Comparison of ENCODE assay signal across 1 cellular context in genomic region chr19:35716985-35717664, GRCh38.
A peak's percentile ranks its signal among the peaks of the same experiment; 100 is the strongest.
TF ChIP-seq lines count a peak whose summit lies in the region.

No MANE protein-coding gene starts in this region.

TF ChIP-seq in HepG2, 621 proteins besides CTCF, POLR2A, EP300 and RAD21 (continued from another document and continues in another):
- peak; percentile 74; the same call in 1 of the 2 replicates for TF ChIP-seq SNAPC4 (CRISPR knock-in tag; IDR thresholded peaks at IDR 0.05)
- TF ChIP-seq ZNF790 (CRISPR knock-in tag; IDR thresholded peaks at IDR 0.05; ENCODE audit: borderline replicate concordance): peak; percentile 72; the same call in 1 of the 2 replicates
- TF ChIP-seq ZBTB26 (CRISPR knock-in tag; IDR thresholded peaks at IDR 0.05; ENCODE audit: borderline replicate concordance): 0 out of 2 replicates have a peak, but pooled peaks have one; percentile 4
- peak; percentile 80 for TF ChIP-seq SAP130 (CRISPR knock-in tag; IDR thresholded peaks at IDR 0.05; ENCODE audit: low read depth)
- no peak for TF ChIP-seq ZC3H4 (CRISPR knock-in tag; IDR thresholded peaks at IDR 0.05; ENCODE audit: borderline replicate concordance)
- peak; percentile 61; the same call in 1 of the 2 replicates for TF ChIP-seq GABPA (IDR thresholded peaks at IDR 0.05; ENCODE audit: low read depth, low read length)
- TF ChIP-seq GABPA (CRISPR knock-in tag; IDR thresholded peaks at IDR 0.05; ENCODE audit: low read depth): peak; percentile 88
- TF ChIP-seq SNRNP70 (IDR thresholded peaks at IDR 0.05; ENCODE audit: low read depth, low read length): no peak
- peak; percentile 91 for TF ChIP-seq GMEB1 (CRISPR knock-in tag; IDR thresholded peaks at IDR 0.05; ENCODE audit: borderline replicate concordance)
- peak; percentile 93 for TF ChIP-seq NR2C2 (CRISPR knock-in tag; IDR thresholded peaks at IDR 0.05; ENCODE audit: borderline replicate concordance)
- peak; percentile 3; the same call in 1 of the 2 replicates for TF ChIP-seq ZNF891 (CRISPR knock-in tag; IDR thresholded peaks at IDR 0.05)
- TF ChIP-seq ZMYM3 (CRISPR knock-in tag; IDR thresholded peaks at IDR 0.05): no peak
- peak; percentile 40 for TF ChIP-seq ZNF18 (CRISPR knock-in tag; IDR thresholded peaks at IDR 0.05; ENCODE audit: insufficient replicate concordance)
- TF ChIP-seq ZNF337 (CRISPR knock-in tag; IDR thresholded peaks at IDR 0.05; ENCODE audit: borderline replicate concordance, low read depth): no peak
- no peak; the same call in 1 of the 2 replicates for TF ChIP-seq ZNF256 (CRISPR knock-in tag; conservative IDR thresholded peaks at IDR 0.05)
- TF ChIP-seq ZNF512 (CRISPR knock-in tag; IDR thresholded peaks at IDR 0.05): no peak
- peak; percentile 54 for TF ChIP-seq PHF20 (CRISPR knock-in tag; IDR thresholded peaks at IDR 0.05)
- TF ChIP-seq SP4 (CRISPR knock-in tag; IDR thresholded peaks at IDR 0.05): peak; percentile 80
- peak; percentile 49; the same call in 1 of the 2 replicates for TF ChIP-seq YEATS4 (CRISPR knock-in tag; IDR thresholded peaks at IDR 0.05; ENCODE audit: borderline replicate concordance)
- TF ChIP-seq ZBTB39 (CRISPR knock-in tag; IDR thresholded peaks at IDR 0.05): no peak
- peak; percentile 81; the same call in 1 of the 2 replicates for TF ChIP-seq ZNF546 (CRISPR knock-in tag; conservative IDR thresholded peaks at IDR 0.05)
- TF ChIP-seq E2F2 (CRISPR knock-in tag; IDR thresholded peaks at IDR 0.05; ENCODE audit: borderline replicate concordance): no peak
- no peak; the same call in none of the 2 replicates for TF ChIP-seq ZBTB43 (CRISPR knock-in tag; conservative IDR thresholded peaks at IDR 0.05)
- TF ChIP-seq ZFP62 (CRISPR knock-in tag; IDR thresholded peaks at IDR 0.05): 0 out of 2 replicates have a peak, but pooled peaks have one; percentile 78
- TF ChIP-seq HNF4G (IDR thresholded peaks at IDR 0.05; ENCODE audit: borderline replicate concordance, low read depth, low read length): no peak
- TF ChIP-seq HNF4G (CRISPR knock-in tag; IDR thresholded peaks at IDR 0.05; ENCODE audit: borderline replicate concordance, low read depth): no peak
- TF ChIP-seq ZMAT3 (CRISPR knock-in tag; conservative IDR thresholded peaks at IDR 0.05): no peak
- TF ChIP-seq ZNF501 (CRISPR knock-in tag; IDR thresholded peaks at IDR 0.05): peak; percentile 86; the same call in 1 of the 2 replicates
- TF ChIP-seq JUND (CRISPR knock-in tag; IDR thresholded peaks at IDR 0.05): peak; percentile 20; the same call in 1 of the 2 replicates
- TF ChIP-seq ATF7-NPFF (CRISPR knock-in tag; IDR thresholded peaks at IDR 0.05; ENCODE audit: low read depth): 0 out of 2 replicates have a peak, but pooled peaks have one; percentile 50
- no peak for TF ChIP-seq ZFP36L1 (CRISPR knock-in tag; IDR thresholded peaks at IDR 0.05)
- no peak for TF ChIP-seq MTF2 (CRISPR knock-in tag; IDR thresholded peaks at IDR 0.05; ENCODE audit: borderline replicate concordance)
- TF ChIP-seq ZNF547 (CRISPR knock-in tag; IDR thresholded peaks at IDR 0.05): no peak
- TF ChIP-seq ZBTB10 (CRISPR knock-in tag; IDR thresholded peaks at IDR 0.05; ENCODE audit: borderline replicate concordance): peak; percentile 71; the same call in 1 of the 2 replicates
- TF ChIP-seq ZNF773 (CRISPR knock-in tag; IDR thresholded peaks at IDR 0.05; ENCODE audit: borderline replicate concordance): no peak
- TF ChIP-seq NR2F6 (IDR thresholded peaks at IDR 0.05): 0 out of 2 replicates have a peak, but pooled peaks have one; percentile 8
- no peak for TF ChIP-seq NR2F6 (CRISPR knock-in tag; IDR thresholded peaks at IDR 0.05)
- no peak for TF ChIP-seq PLSCR1 (CRISPR knock-in tag; IDR thresholded peaks at IDR 0.05; ENCODE audit: borderline replicate concordance)
- TF ChIP-seq ZNF556 (CRISPR knock-in tag; IDR thresholded peaks at IDR 0.05; ENCODE audit: borderline replicate concordance): no peak
- TF ChIP-seq ZNF713 (CRISPR knock-in tag; IDR thresholded peaks at IDR 0.05): peak; percentile 52; the same call in 1 of the 2 replicates
- TF ChIP-seq NFYB (CRISPR knock-in tag; IDR thresholded peaks at IDR 0.05): 0 out of 2 replicates have a peak, but pooled peaks have one; percentile 31
